ENCODE assay signal across 26 cellular contexts in the genomic region with DNA sequence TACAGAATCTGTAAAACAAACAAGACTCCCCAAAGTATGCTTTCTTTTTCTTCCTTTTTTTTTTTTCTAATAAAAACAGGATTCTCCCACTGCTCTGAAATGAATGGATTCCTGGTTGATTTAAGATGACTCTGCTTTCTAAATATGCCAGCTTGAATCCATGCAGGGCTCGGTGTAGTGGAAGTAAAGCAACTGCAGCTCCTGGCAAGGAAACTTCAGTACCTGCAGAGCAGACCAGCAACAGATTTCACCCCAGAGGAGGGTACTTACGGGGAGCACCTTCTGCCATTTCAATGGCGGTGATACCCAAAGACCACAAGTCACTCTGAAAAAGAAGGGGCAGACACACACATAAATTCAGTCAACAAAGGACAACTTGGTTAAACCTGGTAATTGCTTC.
"Had no signal": no experiment of that assay in that cellular context is flagged by ENCODE, and none has a peak within 500 bp of the region (broad histone marks: within the 10 kb centered on the region; RNA-seq: fewer than 3 reads in every experiment).

No MANE protein-coding gene starts in this region.

- H3K27me3 Mint-ChIP-seq: activated CD4-positive, alpha-beta T cell treated with anti-CD3 and anti-CD28 coated beads, Interleukin-2, amount 10 ng/mL, durations not matched to agents 7 days and 5 days; activated CD8-positive, alpha-beta T cell treated with anti-CD3 and anti-CD28 coated beads for 36 hours; activated naive CD4-positive, alpha-beta T cell treated with anti-CD3 and anti-CD28 coated beads, Interleukin-2, amount 50 U/mL, for 24 hours; activated naive CD8-positive, alpha-beta T cell treated with anti-CD3 and anti-CD28 coated beads, Interleukin-2, amount 50 U/mL, for 24 hours; central memory CD8-positive, alpha-beta T cell; effector memory CD8-positive, alpha-beta T cell; naive B cell; T-helper 17 cell had no signal

- ATAC-seq: activated CD8-positive, alpha-beta T cell treated with anti-CD3 and anti-CD28 coated beads for 36 hours; activated naive CD8-positive, alpha-beta T cell treated with anti-CD3 and anti-CD28 coated beads, Interleukin-2, amount 50 U/mL, for 24 hours; activated T-cell treated with anti-CD3 and anti-CD28 coated beads, Interleukin-2, amount 50 U/mL, for 4 hours; effector memory CD8-positive, alpha-beta T cell; right cardiac atrium; T-helper 17 cell; upper lobe of right lung had no signal

- H3K27ac Mint-ChIP-seq: activated CD4-positive, alpha-beta T cell treated with anti-CD3 and anti-CD28 coated beads, Interleukin-2, amount 10 ng/mL, durations not matched to agents 7 days and 5 days; activated CD8-positive, alpha-beta T cell treated with anti-CD3 and anti-CD28 coated beads for 36 hours; activated naive CD8-positive, alpha-beta T cell treated with anti-CD3 and anti-CD28 coated beads, Interleukin-2, amount 50 U/mL, for 24 hours; activated T-helper 2 cell treated with anti-CD3 and anti-CD28 coated beads, Interferon-gamma antibody, Interleukin-2, Interleukin-4, amounts not matched to agents 10 μg/mL and 5 μg/mL and 100 μg/mL, durations not matched to agents 14 hours and 24 hours and 36 hours; naive B cell; neural progenitor cell had no signal

- H3K27ac ChIP-seq: neural progenitor cell, suprapubic skin had no signal

- H3K4me3 ChIP-seq: coronary artery, neural progenitor cell, spleen, suprapubic skin, tibial artery, upper lobe of right lung had no signal

- DNase-seq: activated CD4-positive, alpha-beta T cell treated with anti-CD3 and anti-CD28 coated beads, Interleukin-2, amount 10 ng/mL, durations not matched to agents 7 days and 5 days; activated CD4-positive, CD25-positive, alpha-beta regulatory T cell treated with anti-CD3 and anti-CD28 coated beads, Interleukin-2, amount 50 U/mL, for 72 hours; activated CD8-positive, alpha-beta T cell treated with anti-CD3 and anti-CD28 coated beads for 36 hours; activated naive CD8-positive, alpha-beta T cell treated with anti-CD3 and anti-CD28 coated beads, Interleukin-2, amount 50 U/mL, for 24 hours; activated T-cell treated with anti-CD3 and anti-CD28 coated beads, Interleukin-2, amount 50 U/mL, for 4 hours; amygdala; effector memory CD8-positive, alpha-beta T cell; erythroblast; foreskin fibroblast; left ventricle myocardium superior; naive B cell; occipital lobe; right cardiac atrium; spleen; stimulated activated naive CD4-positive, alpha-beta T cell; SW 1271; T-helper 17 cell; T1000; tibial artery; upper lobe of right lung had no signal

- H3K9me3 Mint-ChIP-seq: activated CD4-positive, alpha-beta T cell treated with anti-CD3 and anti-CD28 coated beads, Interleukin-2, amount 10 ng/mL, durations not matched to agents 7 days and 5 days; activated CD8-positive, alpha-beta T cell treated with anti-CD3 and anti-CD28 coated beads for 36 hours; activated naive CD4-positive, alpha-beta T cell treated with anti-CD3 and anti-CD28 coated beads, Interleukin-2, amount 50 U/mL, for 24 hours; activated naive CD8-positive, alpha-beta T cell treated with anti-CD3 and anti-CD28 coated beads, Interleukin-2, amount 50 U/mL, for 24 hours; activated T-cell treated with anti-CD3 and anti-CD28 coated beads, Interleukin-2, amount 50 U/mL, for 4 hours; activated T-helper 2 cell treated with anti-CD3 and anti-CD28 coated beads, Interferon-gamma antibody, Interleukin-2, Interleukin-4, amounts not matched to agents 10 μg/mL and 5 μg/mL and 100 μg/mL, durations not matched to agents 14 hours and 24 hours and 36 hours; central memory CD8-positive, alpha-beta T cell; effector memory CD8-positive, alpha-beta T cell; naive B cell; neural progenitor cell had no signal

- H3K4me1 Mint-ChIP-seq: naive B cell had no signal

- H3K9me3 ChIP-seq: spleen, suprapubic skin, tibial artery, upper lobe of right lung had no signal

- H3K36me3 Mint-ChIP-seq: naive B cell had no signal

- H3K4me1 ChIP-seq: suprapubic skin had no signal

- H3K27me3 ChIP-seq: neural progenitor cell, spleen, suprapubic skin, tibial artery, upper lobe of right lung had no signal

- H3K36me3 ChIP-seq: neural progenitor cell, suprapubic skin, tibial artery, upper lobe of right lung had no signal

- H3K4me3 Mint-ChIP-seq: activated CD4-positive, alpha-beta T cell treated with anti-CD3 and anti-CD28 coated beads, Interleukin-2, amount 10 ng/mL, durations not matched to agents 7 days and 5 days; activated CD8-positive, alpha-beta T cell treated with anti-CD3 and anti-CD28 coated beads for 36 hours; activated naive CD4-positive, alpha-beta T cell treated with anti-CD3 and anti-CD28 coated beads, Interleukin-2, amount 50 U/mL, for 24 hours; activated naive CD8-positive, alpha-beta T cell treated with anti-CD3 and anti-CD28 coated beads, Interleukin-2, amount 50 U/mL, for 24 hours; activated T-cell treated with anti-CD3 and anti-CD28 coated beads, Interleukin-2, amount 50 U/mL, for 4 hours; central memory CD8-positive, alpha-beta T cell; effector memory CD8-positive, alpha-beta T cell; naive B cell; neural progenitor cell; T-helper 17 cell had no signal
